22 cellular contexts compared by ENCODE assay signal in the genomic region with DNA sequence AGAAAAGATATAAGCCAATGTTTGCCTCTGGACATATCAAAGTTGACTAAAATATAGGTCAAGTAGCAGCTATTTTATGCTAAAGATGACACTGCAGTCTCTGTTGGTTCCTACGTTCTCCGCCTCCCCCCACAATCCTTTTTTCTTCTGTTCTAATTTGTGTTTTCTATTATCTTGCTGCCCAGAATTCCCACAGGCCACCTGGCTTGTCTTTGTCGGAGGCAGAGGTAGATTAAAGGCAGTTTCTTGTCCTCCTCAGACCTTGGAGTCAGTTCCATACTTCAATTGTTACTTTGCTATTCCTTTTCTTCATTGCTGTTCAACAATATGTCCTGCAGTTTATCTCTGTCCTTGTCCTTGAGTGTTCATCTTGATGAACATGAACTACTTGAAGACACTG. TPM values are rescaled to one million over a fixed set of nuclear protein-coding genes. Genes with fewer than 3 reads are reported as not detected.
DNase-seq lines count a peak whose midpoint lies in the region; ATAC-seq, FAIRE-seq and TF ChIP-seq lines count a peak whose summit lies in the region.
"Had no signal": no experiment of that assay in that cellular context is flagged by ENCODE, and none has a peak within 500 bp of the region (broad histone marks: within the 10 kb centered on the region; RNA-seq: fewer than 3 reads in every experiment).

No MANE protein-coding gene starts in this region.

- TF ChIP-seq EP300 in H1 (IDR thresholded peaks at IDR 0.05; ENCODE audit: borderline replicate concordance in 1 of 2, low read depth in 2 of 2, low read length in 2 of 2) = no peak

- no peak overlapping the region for H4K5ac ChIP-seq in H1 (ENCODE audit: insufficient read length, low read depth, low read length)

- no peak overlapping the region for H2BK120ac ChIP-seq in H1 (replicated peaks; ENCODE audit: low read depth, low read length)

- in situ Hi-C loops in mammary epithelial cell (cut with MboI; ENCODE audit: low sequenced_read_pairs in 2 of 2) = no loop called here
- in situ Hi-C loops in Panc1 (cut with HindIII; ENCODE audit: low pct_unique_long_range_greater_than_20kb, low sequenced_read_pairs) = no loop called here

- TF ChIP-seq RAD21 in H1 (IDR thresholded peaks at IDR 0.05 in 1 of 2, conservative IDR thresholded peaks at IDR 0.05 in 1 of 2; ENCODE audit: low read depth in 2 of 2, low read length in 2 of 2) = no peak

- no peaks in the 10 kb centered on the region for H3K4me1 ChIP-seq in mammary epithelial cell (ENCODE audit: insufficient read depth, low read length)
- no peaks in the 10 kb centered on the region for H3K4me1 ChIP-seq in breast epithelium
- peaks cover 12% of the 10 kb centered on the region for H3K4me1 ChIP-seq in Panc1 (ENCODE audit: control insufficient read depth, insufficient read depth, low read length)
- no peaks in the 10 kb centered on the region for H3K4me1 ChIP-seq in H1 (replicated peaks in 1 of 4; ENCODE audit: control insufficient read depth in 3 of 4, insufficient read depth in 4 of 4, low read length in 3 of 4)

- intact Hi-C loops in mammary epithelial cell (cut with micrococcal nuclease) (no loop called here), breast epithelium (cut with DNase I; ENCODE audit: low total_unique reads) (no loop called here), Panc1 (cut with micrococcal nuclease; ENCODE audit: unreplicated experiment) (no loop called here)

- no peak overlapping the region for H3K23ac ChIP-seq in H1 (ENCODE audit: insufficient read length)

- H3K27ac ChIP-seq in mammary epithelial cell (ENCODE audit: insufficient read depth, low read depth, low read length) (no peak overlapping the region), breast epithelium (no peak overlapping the region), Panc1 (ENCODE audit: low read length) (peak overlapping the region; percentile 58; the same call in 1 of the 2 replicates), H1 (ENCODE audit: low read depth, low read length) (no peak overlapping the region)
- H3K27ac ChIP-seq: A549; BLaER1 treated with 17β-estradiol and CSF1 and Interleukin-3, amounts not matched to agents 10 nM and 100 nM; C4-2B had no signal

- H4K20me1 ChIP-seq in mammary epithelial cell (ENCODE audit: insufficient read depth, low read length) (no peaks in the 10 kb centered on the region), H1 (replicated peaks in 1 of 2; ENCODE audit: control insufficient read depth in 1 of 2, insufficient read depth in 2 of 2, low read length in 2 of 2) (peaks cover 3 to 4% of the 10 kb centered on the region in 2 experiments)

- H2BK5ac ChIP-seq in H1 (ENCODE audit: low read depth, low read length) = no peak overlapping the region

- H3K9ac ChIP-seq in mammary epithelial cell (ENCODE audit: insufficient read depth, low read length) = no peak overlapping the region
- H3K9ac ChIP-seq in H1 (replicated peaks in 1 of 4; ENCODE audit: extremely low read depth in 1 of 4, low read depth in 3 of 4, low read length in 3 of 4) = no peak overlapping the region
- H3K9ac ChIP-seq: BLaER1 treated with 17β-estradiol and CSF1 and Interleukin-3, amounts not matched to agents 10 nM and 100 nM had no signal

- ATAC-seq in Panc1 = no peak
- ATAC-seq: A549, GM12878 had no signal

- H3K4me3 ChIP-seq in mammary epithelial cell (replicated peaks in 1 of 3; ENCODE audit: insufficient read depth in 1 of 3, low read depth in 2 of 3, low read length in 3 of 3) (no peak overlapping the region), breast epithelium (no peak overlapping the region), Panc1 (ENCODE audit: low read depth in 2 of 2, low read length in 2 of 2) (no peak overlapping the region), H1 (ENCODE audit: extremely low read depth in 1 of 4, insufficient read depth in 2 of 4, low read depth in 3 of 4, low read length in 4 of 4) (no peak overlapping the region)
- H3K4me3 ChIP-seq: A549; BLaER1 treated with 17β-estradiol and CSF1 and Interleukin-3, amounts not matched to agents 10 nM and 100 nM; GM12878 had no signal

- H3K36me3 ChIP-seq in mammary epithelial cell (ENCODE audit: insufficient read depth, low read length) = no peaks in the 10 kb centered on the region
- no peaks in the 10 kb centered on the region for H3K36me3 ChIP-seq in breast epithelium
- H3K36me3 ChIP-seq in Panc1 (ENCODE audit: control insufficient read depth, insufficient read depth, low read length) = no peaks in the 10 kb centered on the region
- H3K36me3 ChIP-seq in H1 (ENCODE audit: control insufficient read depth in 2 of 4, insufficient read depth in 4 of 4, low read length in 3 of 4) = no peaks in the 10 kb centered on the region
- H3K36me3 ChIP-seq: BLaER1 treated with 17β-estradiol and CSF1 and Interleukin-3, amounts not matched to agents 10 nM and 100 nM had no signal

- peaks cover 3% of the 10 kb centered on the region; the same call in 1 of the 2 replicates for H3K23me2 ChIP-seq in H1 (ENCODE audit: low read depth, low read length)

- dilution Hi-C loops in mammary epithelial cell (cut with HindIII; ENCODE audit: low sequenced_read_pairs) = no loop called here

- no peak overlapping the region for H3K4ac ChIP-seq in H1 (replicated peaks; ENCODE audit: insufficient read length, low read depth, low read length)

- no TSS peak for BruUV-seq in mammary epithelial cell (replicated peaks; lab: Mats Ljungman, UMichigan)
- BruUV-seq in Panc1 (replicated peaks; lab: Mats Ljungman, UMichigan) = no TSS peak

- H3K79me1 ChIP-seq in H1 (ENCODE audit: low read depth, low read length) = no peaks in the 10 kb centered on the region

- H2BK15ac ChIP-seq in H1 (ENCODE audit: low read length) = no peak overlapping the region

- DNase-seq in mammary epithelial cell = no peak
- DNase-seq in breast epithelium (ENCODE audit: low spot score in 2 of 2) = no peak
- DNase-seq in Panc1 (ENCODE audit: low read depth, low spot score) = no peak
- no peak for DNase-seq in H1 (ENCODE audit: low read depth in 1 of 2, low spot score in 2 of 2)
- no peak for DNase-seq in activated effector memory CD4-positive, alpha-beta T cell treated with Interleukin-2 at 50 U/mL for 16 hours
- DNase-seq in activated T-cell treated with anti-CD3 and anti-CD28 coated beads for 4 hours = no peak
- DNase-seq: AML-193; CD4-positive, alpha-beta memory T cell; CD8-positive, alpha-beta memory T cell; COR-L47; DMS 273 treated with DMSO at 0.1 percent for 48 hours; DMS153; DMS79; DND-41; EL; GDM1 had no signal

- no peaks in the 10 kb centered on the region for H3K27me3 ChIP-seq in mammary epithelial cell (ENCODE audit: insufficient read depth, low read length)
- no peaks in the 10 kb centered on the region for H3K27me3 ChIP-seq in breast epithelium
- no peaks in the 10 kb centered on the region for H3K27me3 ChIP-seq in Panc1 (ENCODE audit: control insufficient read depth, insufficient read depth, low read length)
- H3K27me3 ChIP-seq in H1 (replicated peaks in 1 of 4; ENCODE audit: control insufficient read depth in 3 of 4, extremely low read depth in 1 of 4, insufficient read depth in 3 of 4, low read length in 3 of 4) = peaks cover 0 to 11% (median 7%) of the 10 kb centered on the region in 4 experiments; a peak in 4 of 7 replicates
- H3K27me3 ChIP-seq: BLaER1 treated with 17β-estradiol and CSF1 and Interleukin-3, amounts not matched to agents 10 nM and 100 nM had no signal

- POLR2A ChIA-PET in Panc1 (lab: Charles Lee) = no interaction called here
- POLR2A ChIA-PET in H1 (lab: Charles Lee; ENCODE audit: partially characterized antibody) = interaction anchor here (0.6 kb wide), 1 partner anchor 227 kb away, joined by 3 read pairs; no protein-coding TSS in a partner anchor

- FAIRE-seq in H1 (lab: Jason Lieb, UNC) = no peak
- FAIRE-seq: A549, GM12878, GM12892, GM18507 had no signal

- H4K8ac ChIP-seq in H1 (ENCODE audit: extremely low read depth, insufficient read depth, low read length) = no peak overlapping the region

- 75% methylated on average over 3 of the region's 3 CpGs for WGBS in mammary epithelial cell (ENCODE audit: low coverage, missing lambda C conversion rate)
- WGBS in H1 (ENCODE audit: extremely low coverage in 1 of 2, insufficient coverage in 1 of 2, insufficient read length in 1 of 2, insufficient replicate concordance in 2 of 2, low coverage in 1 of 2, low lambda C conversion rate in 2 of 2, missing lambda C conversion rate in 1 of 2), 2 experiments = 88% methylated on average over 3 of the region's 3 CpGs; no CpG with 5 or more reads in 1 of the 2 experiments

- TF ChIP-seq POLR2A in breast epithelium (IDR thresholded peaks at IDR 0.05) (no peak), H1 (IDR thresholded peaks at IDR 0.05; ENCODE audit: control extremely low read depth in 1 of 2, low read depth in 2 of 2, low read length in 2 of 2) (no peak)

- H2AFZ ChIP-seq in mammary epithelial cell (ENCODE audit: low read depth, low read length) = peak overlapping the region; percentile 16
- H2AFZ ChIP-seq in H1 (ENCODE audit: low read length) = no peak overlapping the region

- no peaks in the 10 kb centered on the region for H3K9me3 ChIP-seq in mammary epithelial cell (replicated peaks; ENCODE audit: insufficient read depth, low read length)
- H3K9me3 ChIP-seq in breast epithelium = no peaks in the 10 kb centered on the region
- no peaks in the 10 kb centered on the region for H3K9me3 ChIP-seq in Panc1 (ENCODE audit: control insufficient read depth, insufficient read depth, low read depth, low read length)
- H3K9me3 ChIP-seq in H1 (ENCODE audit: insufficient read depth in 2 of 2, low read depth in 1 of 2, low read length in 1 of 2) = no peaks in the 10 kb centered on the region
- H3K9me3 ChIP-seq: A549; BLaER1 treated with 17β-estradiol and CSF1 and Interleukin-3, amounts not matched to agents 10 nM and 100 nM had no signal

- peaks cover 14% of the 10 kb centered on the region for H3K79me2 ChIP-seq in mammary epithelial cell (ENCODE audit: insufficient read depth, low read length)
- peaks cover 4 to 6% of the 10 kb centered on the region in 2 experiments for H3K79me2 ChIP-seq in H1 (ENCODE audit: control insufficient read depth in 1 of 2, insufficient read depth in 2 of 2, low read length in 2 of 2)

- CTCF ChIA-PET in mammary epithelial cell (lab: Charles Lee; ENCODE audit: low non-redundant PET) = no interaction called here
- CTCF ChIA-PET in Panc1 (lab: Charles Lee) = no interaction called here
- CTCF ChIA-PET in H1 (lab: Charles Lee; ENCODE audit: partially characterized antibody) = interaction anchor here (0.7 kb wide), 1 partner anchor 72 kb away, joined by 3 read pairs; no protein-coding TSS in a partner anchor

- H3K14ac ChIP-seq in H1 (ENCODE audit: insufficient read length) = no peak overlapping the region

- no peak overlapping the region for H2BK20ac ChIP-seq in H1 (ENCODE audit: low read length)

- no peak overlapping the region for H2BK12ac ChIP-seq in H1 (ENCODE audit: low read depth, low read length)

- TF ChIP-seq CTCF in mammary epithelial cell (conservative IDR thresholded peaks at IDR 0.05 in 1 of 2, IDR thresholded peaks at IDR 0.05 in 1 of 2; ENCODE audit: extremely low read depth in 1 of 2, insufficient read depth in 1 of 2, low read depth in 1 of 2, low read length in 2 of 2) (no peak), breast epithelium (IDR thresholded peaks at IDR 0.05) (no peak), Panc1 (IDR thresholded peaks at IDR 0.05) (no peak), H1 (IDR thresholded peaks at IDR 0.05; ENCODE audit: control extremely low read depth in 1 of 3, insufficient read depth in 1 of 3, low read depth in 1 of 3, low read length in 3 of 3) (no peak)

- no peak overlapping the region for H4K91ac ChIP-seq in H1 (replicated peaks; ENCODE audit: insufficient read length, low read length)

- H3K4me2 ChIP-seq in mammary epithelial cell (ENCODE audit: insufficient read depth, low read depth, low read length) (no peak overlapping the region), H1 (ENCODE audit: insufficient read depth in 1 of 2, low read depth in 2 of 2, low read length in 2 of 2) (no peak overlapping the region)
- H3K4me2 ChIP-seq: A549; BLaER1 treated with 17β-estradiol and CSF1 and Interleukin-3, amounts not matched to agents 10 nM and 100 nM had no signal

- peak overlapping the region; percentile 33; the same call in 1 of the 2 replicates for H2AK5ac ChIP-seq in H1 (ENCODE audit: low read depth, low read length)

- H3K18ac ChIP-seq in H1 (ENCODE audit: extremely low read depth, low read length) = no peak overlapping the region

- no peak overlapping the region for H3K56ac ChIP-seq in H1 (replicated peaks; ENCODE audit: insufficient read length, low read depth, low read length)

RNA-seq across cellular contexts. Expression of gene ELOVL5, which starts 3.6 kb away (rescaled TPM):
- total RNA-seq in mammary epithelial cell = 10 to 100 TPM; 50.8 to 71.1 TPM
- polyA plus RNA-seq in mammary epithelial cell = 56.2 TPM
- 132 TPM for polyA minus RNA-seq in mammary epithelial cell
- total RNA-seq in breast epithelium = 100 to 1,000 TPM; 245 to 427 (median 272) TPM
- 218 TPM for total RNA-seq in Panc1 (2021; ENCODE audit: unreplicated experiment)
- polyA plus RNA-seq in Panc1 (2012; ENCODE audit: insufficient read length) = 111 TPM
- total RNA-seq in H1 (2021; fragmentation: NEBNext Ultra II Directional; extraction: Animal tissue kit (Norgen Biotek cat#: 25700)) = 151 and 156 TPM in 2 replicates
- 71.4 and 113 TPM in 2 replicates for polyA plus RNA-seq in H1 (2011; rRNA removed)
- polyA plus RNA-seq in H1 (2011; cell fraction: cytosol; rRNA removed) = 101 TPM
- 84.6 TPM for polyA plus RNA-seq in H1 (2011; cell fraction: nucleus; rRNA removed)
- 96.7 to 148 TPM (median 111 TPM) in 4 replicates for polyA plus RNA-seq in H1 (2012, experiment 1 of 2)
- 32.9 TPM for polyA plus RNA-seq in H1 (2012, experiment 2 of 2)
- 225 TPM for polyA plus RNA-seq in H1 (2013, experiment 1 of 2)
- 246 TPM for polyA plus RNA-seq in H1 (2013, experiment 2 of 2)
- polyA minus RNA-seq in H1 (2011; rRNA and poly(A)+ RNA removed) = 246 and 269 TPM in 2 replicates
- 124 TPM for polyA minus RNA-seq in H1 (2011; cell fraction: cytosol; rRNA and poly(A)+ RNA removed)
- 98.0 TPM for polyA minus RNA-seq in H1 (2011; cell fraction: nucleus; rRNA and poly(A)+ RNA removed)
